In the genomic region with DNA sequence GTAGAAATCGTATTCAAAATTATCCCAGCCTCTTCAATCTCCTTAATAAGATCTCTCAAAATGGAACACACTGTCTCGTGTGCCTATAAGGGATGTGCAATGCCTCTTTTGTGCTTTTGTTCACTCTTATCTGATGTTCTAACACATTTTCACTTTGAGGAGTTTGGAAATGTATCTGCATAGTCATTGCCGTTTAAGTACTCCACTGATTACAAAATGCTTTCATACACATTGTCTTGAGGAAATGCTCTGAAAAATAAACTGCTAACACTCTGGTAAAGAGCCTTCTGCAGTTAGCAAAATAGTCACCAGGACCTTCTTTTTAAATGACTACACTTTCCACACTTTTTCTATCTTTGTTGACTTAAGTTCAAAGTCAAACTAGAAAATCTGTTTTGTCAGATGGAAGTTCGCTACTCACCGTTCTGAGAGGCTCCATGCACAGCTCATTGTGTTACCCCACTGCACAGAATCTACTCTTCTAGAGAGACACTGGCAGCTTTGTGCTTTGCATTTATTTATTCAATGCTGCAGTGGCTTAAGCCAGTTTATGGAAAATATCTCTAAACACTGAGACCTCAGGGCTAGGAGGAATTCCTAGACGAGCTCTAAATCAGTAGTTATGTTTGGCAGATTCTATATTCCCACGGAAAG, we compare ENCODE assay signal across 9 cellular contexts.
A peak's percentile ranks its signal among the peaks of the same experiment; 100 is the strongest.
DNase-seq lines count a peak whose midpoint lies in the region; ATAC-seq, FAIRE-seq and TF ChIP-seq lines count a peak whose summit lies in the region.
"Had no signal": no experiment of that assay in that cellular context is flagged by ENCODE, and none has a peak within 500 bp of the region (broad histone marks: within the 10 kb centered on the region; RNA-seq: fewer than 3 reads in every experiment).

No MANE protein-coding gene starts in this region.

- in situ Hi-C loops in IMR-90 (cut with MboI; ENCODE audit: low sequenced_read_pairs): loop anchor here (5.0 to 25.0 kb wide), 4 partner anchors 198 to 891 kb away; partner anchors contain the start of gene PDGFRA

- peak overlapping the region; percentile 51 to 86; a peak in 3 of 4 replicates for H4K8ac ChIP-seq in IMR-90 (ENCODE audit: low read depth in 2 of 2, low read length in 2 of 2)

- H2AFZ ChIP-seq in IMR-90 (replicated peaks; ENCODE audit: low read length, poor library complexity): peak overlapping the region; percentile 87

- peak overlapping the region; percentile 95 for H2BK20ac ChIP-seq in IMR-90 (ENCODE audit: low read depth, low read length)

- peak overlapping the region; percentile 82 for H3K14ac ChIP-seq in IMR-90 (replicated peaks; ENCODE audit: low read depth, low read length)

- TF ChIP-seq RAD21 in IMR-90 (IDR thresholded peaks at IDR 0.05; ENCODE audit: low read length): no peak

- H2BK15ac ChIP-seq in IMR-90 (ENCODE audit: low read depth, low read length): peak overlapping the region; percentile 94

- no peak for TF ChIP-seq CTCF in IMR-90 (conservative IDR thresholded peaks at IDR 0.05; ENCODE audit: low read depth, low read length)
- no peak for TF ChIP-seq CTCF in suprapubic skin (IDR thresholded peaks at IDR 0.05)

- no peak for TF ChIP-seq POLR2A in IMR-90 (IDR thresholded peaks at IDR 0.05; ENCODE audit: low read depth, low read length)
- TF ChIP-seq POLR2A in suprapubic skin (IDR thresholded peaks at IDR 0.05): no peak

- no peaks in the 10 kb centered on the region; the same call in 1 of the 2 replicates for H3K9me1 ChIP-seq in IMR-90 (ENCODE audit: insufficient read depth, low read length)

- DNase-seq in IMR-90 (peak; percentile 33), left lobe of liver (ENCODE audit: low spot score) (no peak), suprapubic skin (ENCODE audit: low spot score in 2 of 2) (no peak), NCI-H1417 treated with DMSO at 0.1 percent for 48 hours (lab: John Stamatoyannopoulos, UW) (no peak), MV-4-11 (lab: John Stamatoyannopoulos, UW) (no peak)
- DNase-seq in activated T-cell treated with anti-CD3 and anti-CD28 coated beads, Interleukin-2, amount 50 U/mL, for 48 hours: no peak
- DNase-seq: CD8-positive, alpha-beta memory T cell had no signal

- peaks cover 12% of the 10 kb centered on the region for H3K4me1 ChIP-seq in IMR-90 (ENCODE audit: control insufficient read depth, insufficient read depth, low read length)
- peaks cover 33% of the 10 kb centered on the region for H3K4me1 ChIP-seq in suprapubic skin

- POLR2A ChIA-PET in IMR-90 (lab: Charles Lee; ENCODE audit: unreplicated experiment): interaction anchor here (0.9 kb wide), 1 partner anchor 198 kb away, joined by 3 read pairs; no protein-coding TSS in a partner anchor

- intact Hi-C loops in IMR-90 (cut with micrococcal nuclease): loop anchor here (5.0 kb wide), 2 partner anchors 428 to 538 kb away; partner anchors contain the start of gene SCFD2

- peak overlapping the region; percentile 92; the same call in 1 of the 2 replicates for H3K27ac ChIP-seq in IMR-90 (ENCODE audit: insufficient read depth, low read length)
- H3K27ac ChIP-seq in suprapubic skin: no peak overlapping the region

- H3K4ac ChIP-seq in IMR-90 (ENCODE audit: low read depth, low read length): peak overlapping the region; percentile 92; the same call in 1 of the 2 replicates

- H2BK120ac ChIP-seq in IMR-90 (ENCODE audit: low read depth, low read length): peak overlapping the region; percentile 98

- H2AK5ac ChIP-seq in IMR-90 (ENCODE audit: low read depth, low read length): peak overlapping the region; percentile 69

- no peaks in the 10 kb centered on the region for H3K9me3 ChIP-seq in IMR-90 (ENCODE audit: control insufficient read depth, insufficient read depth, low read length)
- no peaks in the 10 kb centered on the region for H3K9me3 ChIP-seq in suprapubic skin
- H3K9me3 ChIP-seq: mucosa of descending colon had no signal

- dilution Hi-C loops in IMR-90 (cut with HindIII; ENCODE audit: low sequenced_read_pairs, unreplicated experiment): no loop called here

- H3K9ac ChIP-seq in IMR-90 (ENCODE audit: low read depth, low read length): peak overlapping the region; percentile 9; the same call in 1 of the 2 replicates

- no CpG with 5 or more reads among the region's 7 CpGs for WGBS in IMR-90 (ENCODE audit: extremely low coverage in 2 of 2, insufficient read length in 1 of 2), 2 experiments
- 39% methylated on average over 7 of the region's 7 CpGs for WGBS in suprapubic skin

- H3K79me1 ChIP-seq in IMR-90 (ENCODE audit: low read depth in 1 of 2, low read length in 2 of 2): 0 out of 4 replicates have a peak, but pooled peaks cover 0 to 4% of the 10 kb centered on the region in 2 experiments

- H3K23ac ChIP-seq in IMR-90 (ENCODE audit: low read depth, low read length): peak overlapping the region; percentile 87

- H2BK5ac ChIP-seq in IMR-90 (ENCODE audit: low read depth, low read length, poor library complexity, severe bottlenecking): peak overlapping the region; percentile 75

- H3K18ac ChIP-seq in IMR-90 (ENCODE audit: low read depth, low read length): peak overlapping the region; percentile 99

- ATAC-seq in IMR-90 (ENCODE audit: low read depth): peak; percentile 55
- peak; percentile 5 for ATAC-seq in left lobe of liver

- H3K27me3 ChIP-seq in IMR-90 (ENCODE audit: control insufficient read depth, insufficient read depth, low read length) (no peaks in the 10 kb centered on the region), suprapubic skin (peaks cover 2% of the 10 kb centered on the region)

- CTCF ChIA-PET in IMR-90 (lab: Yijun Ruan, JAX): interaction anchor here (0.7 to 1.3 kb wide), 6 partner anchors 101 to 329 kb away, joined by 3 to 5 read pairs (median 4); no protein-coding TSS in a partner anchor

- peak overlapping the region; percentile 97 for H4K5ac ChIP-seq in IMR-90 (ENCODE audit: low read depth, low read length)

- H2AK9ac ChIP-seq in IMR-90 (replicated peaks; ENCODE audit: low read depth, low read length, poor library complexity): peak overlapping the region; percentile 50

- peak overlapping the region; percentile 89 for H3K4me2 ChIP-seq in IMR-90 (ENCODE audit: low read depth, low read length)

- no peak for TF ChIP-seq EP300 in suprapubic skin (IDR thresholded peaks at IDR 0.05)

- H3K4me3 ChIP-seq in IMR-90 (ENCODE audit: insufficient read depth, low read depth, low read length) (no peak overlapping the region), suprapubic skin (peak overlapping the region; percentile 39)
- H3K4me3 ChIP-seq: mucosa of descending colon had no signal

- peak overlapping the region; percentile 86; the same call in 1 of the 2 replicates for H3K56ac ChIP-seq in IMR-90 (ENCODE audit: extremely low read depth, insufficient read depth, low read length)

- H3K36me3 ChIP-seq in IMR-90 (ENCODE audit: control insufficient read depth, insufficient read depth, low read length): no peaks in the 10 kb centered on the region
- no peaks in the 10 kb centered on the region for H3K36me3 ChIP-seq in suprapubic skin

- peak; percentile 97 for FAIRE-seq in TTC549 (lab: Jason Lieb, UNC)

- no peaks in the 10 kb centered on the region for H4K20me1 ChIP-seq in IMR-90 (ENCODE audit: insufficient read depth, low read length)

- H4K91ac ChIP-seq in IMR-90 (ENCODE audit: insufficient read depth, low read depth, low read length): peak overlapping the region; percentile 97

- BruUV-seq in IMR-90 (replicated peaks; lab: Mats Ljungman, UMichigan): no TSS peak

TF ChIP-seq in IMR-90, 13 proteins besides CTCF, POLR2A, EP300 and RAD21:
- no peak for TF ChIP-seq SMC3 (IDR thresholded peaks at IDR 0.05; ENCODE audit: low read depth, low read length)
- no peak for TF ChIP-seq CHD1 (IDR thresholded peaks at IDR 0.05; ENCODE audit: low read depth, low read length)
- no peak for TF ChIP-seq MXI1 (IDR thresholded peaks at IDR 0.05; ENCODE audit: borderline replicate concordance, low read depth, low read length)
- TF ChIP-seq MAFK (IDR thresholded peaks at IDR 0.05; ENCODE audit: low read depth, low read length): no peak
- TF ChIP-seq RFX5 (IDR thresholded peaks at IDR 0.05; ENCODE audit: low read depth, low read length): no peak
- TF ChIP-seq ELK1 (IDR thresholded peaks at IDR 0.05; ENCODE audit: borderline replicate concordance, low read depth, low read length): no peak
- no peak for TF ChIP-seq RCOR1 (IDR thresholded peaks at IDR 0.05; ENCODE audit: insufficient replicate concordance, low read length)
- no peak for TF ChIP-seq MAZ (IDR thresholded peaks at IDR 0.05; ENCODE audit: borderline replicate concordance, low read depth, low read length)
- TF ChIP-seq FOS (IDR thresholded peaks at IDR 0.05; ENCODE audit: low read depth, low read length): no peak
- TF ChIP-seq BHLHE40 (IDR thresholded peaks at IDR 0.05; ENCODE audit: low read depth, low read length): no peak
- TF ChIP-seq CEBPB (IDR thresholded peaks at IDR 0.05; ENCODE audit: low read depth, low read length): no peak
- TF ChIP-seq, protein P1, sequence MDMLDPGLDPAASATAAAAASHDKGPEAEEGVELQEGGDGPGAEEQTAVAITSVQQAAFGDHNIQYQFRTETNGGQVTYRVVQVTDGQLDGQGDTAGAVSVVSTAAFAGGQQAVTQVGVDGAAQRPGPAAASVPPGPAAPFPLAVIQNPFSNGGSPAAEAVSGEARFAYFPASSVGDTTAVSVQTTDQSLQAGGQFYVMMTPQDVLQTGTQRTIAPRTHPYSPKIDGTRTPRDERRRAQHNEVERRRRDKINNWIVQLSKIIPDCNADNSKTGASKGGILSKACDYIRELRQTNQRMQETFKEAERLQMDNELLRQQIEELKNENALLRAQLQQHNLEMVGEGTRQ (IDR thresholded peaks at IDR 0.05; ENCODE audit: low read depth, low read length): no peak
- no peak; the same call in 1 of the 2 replicates for TF ChIP-seq NFE2L2 (IDR thresholded peaks at IDR 0.05; ENCODE audit: low read depth, low read length)
